16 cellular contexts compared by ENCODE assay signal in the genomic region with DNA sequence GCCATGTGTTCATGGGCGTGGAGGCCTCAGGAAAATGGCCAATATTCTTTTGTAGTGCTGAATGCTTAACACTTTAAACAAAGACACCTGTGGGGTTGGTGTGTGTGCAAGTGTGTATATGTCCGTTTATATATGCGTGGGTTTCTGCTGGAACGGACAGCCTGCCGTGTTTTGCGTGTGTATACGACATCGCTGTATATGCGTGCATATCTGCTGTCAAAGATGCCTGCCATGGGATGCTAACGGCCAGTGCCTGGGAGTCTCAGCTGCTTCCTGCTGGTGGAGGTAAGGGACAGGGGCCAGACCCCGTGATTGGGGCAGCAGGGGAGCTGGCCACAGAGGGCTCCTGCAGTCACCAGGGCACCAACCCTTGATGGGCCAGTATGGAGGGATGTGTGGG.
"Had no signal": no experiment of that assay in that cellular context is flagged by ENCODE, and none has a peak within 500 bp of the region (broad histone marks: within the 10 kb centered on the region; RNA-seq: fewer than 3 reads in every experiment).

No MANE protein-coding gene starts in this region.

- ATAC-seq: esophagus mucosa; gastrocnemius medialis; naive thymus-derived CD4-positive, alpha-beta T cell; pancreas; psoas muscle had no signal

- DNase-seq: central memory CD4-positive, alpha-beta T cell; effector CD8-positive, alpha-beta T cell; gastrocnemius medialis; kidney glomerular epithelial cell; mesendoderm; naive thymus-derived CD4-positive, alpha-beta T cell; nucleus accumbens; pancreas; psoas muscle; sigmoid colon; stimulated activated CD4-positive, alpha-beta T cell treated with anti-CD3 and anti-CD28 coated beads, Interleukin-12 subunit alpha, Interleukin-12 subunit beta, amount 100 ng/mL, for 4 hours; stimulated activated naive CD4-positive, alpha-beta T cell treated with Interleukin-2 at 50 U/mL for 16 hours; thyroid gland; upper lobe of left lung; uterus had no signal

- H3K27ac Mint-ChIP-seq: naive thymus-derived CD4-positive, alpha-beta T cell had no signal
